ENCODE assay signal across 8 cellular contexts in genomic region chr13:40388617-40389016, GRCh38.
A peak's percentile ranks its signal among the peaks of the same experiment; 100 is the strongest.
DNase-seq lines count a peak whose midpoint lies in the region; ATAC-seq and TF ChIP-seq lines count a peak whose summit lies in the region.

No MANE protein-coding gene starts in this region.

- peak overlapping the region; percentile 49; the same call in 1 of the 2 replicates for H3K9ac ChIP-seq in MM.1S (ENCODE audit: low read length)

- H3K4me3 ChIP-seq in MM.1S (ENCODE audit: low read length) (peak overlapping the region; percentile 53), right lobe of liver (no peak overlapping the region)

- peak overlapping the region; percentile 77 for H3K4me2 ChIP-seq in MM.1S (ENCODE audit: low read depth, low read length)

- TF ChIP-seq POLR2A in right lobe of liver (IDR thresholded peaks at IDR 0.05): no peak

- WGBS in right lobe of liver (ENCODE audit: insufficient coverage, low coverage, low lambda C conversion rate, missing lambda C conversion rate): 44% methylated on average over 7 of the region's 11 CpGs

- H3K27me3 ChIP-seq in MM.1S (replicated peaks; ENCODE audit: insufficient read depth, low read length) (no peaks in the 10 kb centered on the region), right lobe of liver (no peaks in the 10 kb centered on the region)

- DNase-seq in GM10248 (ENCODE audit: extremely low spot score) (peak; percentile 64), MM.1S (peak; percentile 77), activated T-cell treated with anti-CD3 and anti-CD28 coated beads for 24 hours (ENCODE audit: low read depth) (peak; percentile 70), right lobe of liver (peak in 1 of 3 donors; percentile 54), NCI-H2107 treated with DMSO at 0.1 percent for 48 hours (lab: John Stamatoyannopoulos, UW; ENCODE audit: unreplicated experiment) (no peak), mesenteric fat pad (ENCODE audit: low spot score) (no peak)
- peak; percentile 43 to 85 (median 72) for DNase-seq in stimulated activated naive CD4-positive, alpha-beta T cell (lab: John Stamatoyannopoulos, UW)

- no peaks in the 10 kb centered on the region for H3K9me2 ChIP-seq in MM.1S (replicated peaks; ENCODE audit: insufficient read depth, low read length)

- no peaks in the 10 kb centered on the region for H3K9me3 ChIP-seq in MM.1S (replicated peaks; ENCODE audit: insufficient read depth, low read length)
- H3K9me3 ChIP-seq in right lobe of liver: no peaks in the 10 kb centered on the region

- H3F3A ChIP-seq in MM.1S (ENCODE audit: insufficient read depth, low read length): no peaks in the 10 kb centered on the region

- H3K27ac ChIP-seq in MM.1S (ENCODE audit: low read length): peak overlapping the region; percentile 66; the same call in 1 of the 2 replicates
- no peak overlapping the region for H3K27ac ChIP-seq in right lobe of liver

- POLR2A ChIA-PET in GM10248 (lab: Yijun Ruan, JAX): no interaction called here

- TF ChIP-seq CTCF in GM10248 (IDR thresholded peaks at IDR 0.05; ENCODE audit: control extremely low read depth, extremely low read depth, low read depth, missing control alignments) (no peak), MM.1S (IDR thresholded peaks at IDR 0.05; ENCODE audit: low read length) (no peak), right lobe of liver (IDR thresholded peaks at IDR 0.05) (no peak)

- H4K20me1 ChIP-seq in MM.1S (ENCODE audit: insufficient read depth, low read length): no peaks in the 10 kb centered on the region

- no peaks in the 10 kb centered on the region for H3K79me2 ChIP-seq in MM.1S (ENCODE audit: low read length)

- H3K4me1 ChIP-seq in MM.1S (ENCODE audit: low read length) (peaks cover 4% of the 10 kb centered on the region; the same call in 1 of the 2 replicates), right lobe of liver (no peaks in the 10 kb centered on the region)

- CTCF ChIA-PET in GM10248 (lab: Yijun Ruan, JAX): interaction anchor here (1.5 kb wide), 1 partner anchor 42 kb away, joined by 3 read pairs; no protein-coding TSS in a partner anchor

- peak overlapping the region; percentile 57 for H2AFZ ChIP-seq in MM.1S (ENCODE audit: low read length)

- intact Hi-C loops in right lobe of liver (cut with DNase I): no loop called here

- peak; percentile 100 for ATAC-seq in GM21619 (IDR thresholded peaks at IDR 0.05; ENCODE audit: unreplicated experiment)
- ATAC-seq in right lobe of liver: peak; percentile 78 to 90 (median 80)

- no peaks in the 10 kb centered on the region for H3K36me3 ChIP-seq in MM.1S (replicated peaks; ENCODE audit: insufficient read depth, low read length)
- no peaks in the 10 kb centered on the region for H3K36me3 ChIP-seq in right lobe of liver

Comparison
In these comparisons a context has a peak if more than half of its experiments do, and no peak if none do; other contexts are left out.
1. DNase-seq: peak in GM10248 (single experiment), MM.1S (single experiment), activated T-cell treated with anti-CD3 and anti-CD28 coated beads for 24 hours (single experiment) and stimulated activated naive CD4-positive, alpha-beta T cell (6 of 6); none in NCI-H2107 treated with DMSO at 0.1 percent for 48 hours (single experiment) and mesenteric fat pad (single experiment).